ENCODE assay signal across 18 cellular contexts in the genomic region with DNA sequence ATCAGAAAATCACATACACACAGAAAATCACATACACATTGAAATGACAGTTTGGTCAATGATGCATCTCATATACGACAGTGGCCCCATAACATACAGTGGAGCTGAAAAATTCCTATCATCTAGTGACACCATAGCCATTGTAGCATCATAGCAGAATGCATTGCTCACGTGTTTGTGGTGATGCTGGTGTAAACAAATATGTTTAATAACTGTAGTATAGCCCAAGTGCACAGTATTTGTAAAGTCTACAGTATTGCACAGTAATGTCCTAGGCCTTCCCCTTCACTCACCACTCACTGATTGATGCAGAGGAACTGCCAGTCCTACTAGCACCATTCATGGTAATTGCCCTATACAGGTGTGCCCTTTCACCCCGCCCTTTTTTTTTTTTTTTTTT. TPM values are rescaled to one million over a fixed set of nuclear protein-coding genes. Genes with fewer than 3 reads are reported as not detected.
DNase-seq lines count a peak whose midpoint lies in the region; ATAC-seq, FAIRE-seq and TF ChIP-seq lines count a peak whose summit lies in the region.
"Had no signal": no experiment of that assay in that cellular context is flagged by ENCODE, and none has a peak within 500 bp of the region (broad histone marks: within the 10 kb centered on the region; RNA-seq: fewer than 3 reads in every experiment).

No MANE protein-coding gene starts in this region.

- in situ Hi-C loops in IMR-90 (cut with MboI; ENCODE audit: low sequenced_read_pairs) (no loop called here), HAP-1 (cut with MboI; ENCODE audit: low sequenced_read_pairs) (no loop called here)

- H3K27ac Mint-ChIP-seq in activated T-cell treated with anti-CD3 and anti-CD28 coated beads, Interleukin-2, amount 50 U/mL, for 72 hours: no peak overlapping the region
- H3K27ac Mint-ChIP-seq in activated T-helper 17 cell treated with anti-CD3 and anti-CD28 coated beads, Interleukin-2, amount 50 U/mL, for 72 hours: no peak overlapping the region
- H3K27ac Mint-ChIP-seq in stimulated activated effector memory CD8-positive, alpha-beta T cell treated with anti-CD3 and anti-CD28 coated beads, Interleukin-12 subunit alpha, Interleukin-12 subunit beta, amount 100 ng/mL, for 72 hours: no peak overlapping the region
- H3K27ac Mint-ChIP-seq: CD4-positive, alpha-beta memory T cell had no signal

- no CpG with 5 or more reads among the region's 3 CpGs for WGBS in IMR-90 (ENCODE audit: extremely low coverage in 2 of 2, insufficient read length in 1 of 2), 2 experiments

- no peak overlapping the region for H3K4me2 ChIP-seq in IMR-90 (ENCODE audit: low read depth, low read length)

- H3K4me1 ChIP-seq in IMR-90 (ENCODE audit: control insufficient read depth, insufficient read depth, low read length): peaks cover 2% of the 10 kb centered on the region; the same call in 1 of the 2 replicates
- H3K4me1 ChIP-seq in kidney (ENCODE audit: control insufficient read depth in 1 of 2, insufficient read depth in 1 of 2, low read depth in 1 of 2, low read length in 2 of 2): no peaks in the 10 kb centered on the region
- no peaks in the 10 kb centered on the region for H3K4me1 ChIP-seq in HAP-1

- CTCF ChIA-PET in IMR-90 (lab: Yijun Ruan, JAX): no interaction called here

- H3K27ac ChIP-seq in IMR-90 (ENCODE audit: insufficient read depth, low read length): no peak overlapping the region
- H3K27ac ChIP-seq in kidney (ENCODE audit: low read depth in 2 of 2, low read length in 2 of 2): no peak overlapping the region

- H3K36me3 Mint-ChIP-seq in activated T-cell treated with anti-CD3 and anti-CD28 coated beads, Interleukin-2, amount 50 U/mL, for 72 hours (ENCODE audit: insufficient read depth in 2 of 2): peaks cover 7 to 11% of the 10 kb centered on the region in 2 donors
- H3K36me3 Mint-ChIP-seq in activated T-cell treated with anti-CD3 and anti-CD28 coated beads, Interleukin-2, amount 50 U/mL, for 4 hours (ENCODE audit: insufficient read depth): no peaks in the 10 kb centered on the region
- H3K36me3 Mint-ChIP-seq in activated T-helper 17 cell treated with anti-CD3 and anti-CD28 coated beads, Interleukin-2, amount 50 U/mL, for 72 hours (ENCODE audit: low read depth): no peaks in the 10 kb centered on the region
- no peaks in the 10 kb centered on the region for H3K36me3 Mint-ChIP-seq in stimulated activated effector memory CD8-positive, alpha-beta T cell treated with anti-CD3 and anti-CD28 coated beads, Interleukin-12 subunit alpha, Interleukin-12 subunit beta, amount 100 ng/mL, for 72 hours
- H3K36me3 Mint-ChIP-seq: CD4-positive, alpha-beta memory T cell had no signal

- H3K36me3 ChIP-seq in IMR-90 (ENCODE audit: control insufficient read depth, insufficient read depth, low read length) (no peaks in the 10 kb centered on the region), kidney (ENCODE audit: control insufficient read depth in 1 of 2, insufficient read depth in 2 of 2, low read length in 2 of 2) (no peaks in the 10 kb centered on the region), HAP-1 (replicated peaks) (no peaks in the 10 kb centered on the region)

- H2BK5ac ChIP-seq in IMR-90 (ENCODE audit: low read depth, low read length, poor library complexity, severe bottlenecking): no peak overlapping the region

- peak overlapping the region; percentile 84; the same call in 1 of the 2 replicates for H2AK5ac ChIP-seq in IMR-90 (ENCODE audit: low read depth, low read length)

- no TSS peak for BruUV-seq in IMR-90 (replicated peaks; lab: Mats Ljungman, UMichigan)

- no peaks in the 10 kb centered on the region for H4K20me1 ChIP-seq in IMR-90 (ENCODE audit: insufficient read depth, low read length)

- H3K56ac ChIP-seq in IMR-90 (ENCODE audit: extremely low read depth, insufficient read depth, low read length): no peak overlapping the region

- H3K79me1 ChIP-seq in IMR-90 (ENCODE audit: low read depth in 1 of 2, low read length in 2 of 2): no peaks in the 10 kb centered on the region

- H3K9me3 Mint-ChIP-seq in activated T-cell treated with anti-CD3 and anti-CD28 coated beads, Interleukin-2, amount 50 U/mL, for 72 hours: peaks cover 6% of the 10 kb centered on the region in 2 donors
- peaks cover 5% of the 10 kb centered on the region for H3K9me3 Mint-ChIP-seq in activated T-cell treated with anti-CD3 and anti-CD28 coated beads, Interleukin-2, amount 50 U/mL, for 4 hours
- H3K9me3 Mint-ChIP-seq in activated T-helper 17 cell treated with anti-CD3 and anti-CD28 coated beads, Interleukin-2, amount 50 U/mL, for 72 hours: peaks cover under 1% of the 10 kb centered on the region
- peaks cover 3% of the 10 kb centered on the region for H3K9me3 Mint-ChIP-seq in stimulated activated effector memory CD8-positive, alpha-beta T cell treated with anti-CD3 and anti-CD28 coated beads, Interleukin-12 subunit alpha, Interleukin-12 subunit beta, amount 100 ng/mL, for 72 hours

- H3K4ac ChIP-seq in IMR-90 (ENCODE audit: low read depth, low read length): no peak overlapping the region

- H2AFZ ChIP-seq in IMR-90 (replicated peaks; ENCODE audit: low read length, poor library complexity): no peak overlapping the region

- H2BK15ac ChIP-seq in IMR-90 (ENCODE audit: low read depth, low read length): no peak overlapping the region

- TF ChIP-seq RAD21 in IMR-90 (IDR thresholded peaks at IDR 0.05; ENCODE audit: low read length): no peak

- H3K9me1 ChIP-seq in IMR-90 (ENCODE audit: insufficient read depth, low read length): peaks cover 4% of the 10 kb centered on the region; the same call in 1 of the 2 replicates

- H3K9ac ChIP-seq in IMR-90 (ENCODE audit: low read depth, low read length): no peak overlapping the region
- no peak overlapping the region for H3K9ac ChIP-seq in kidney (ENCODE audit: low read length in 2 of 2)

- H3K27me3 ChIP-seq in IMR-90 (ENCODE audit: control insufficient read depth, insufficient read depth, low read length): no peaks in the 10 kb centered on the region
- no peaks in the 10 kb centered on the region for H3K27me3 ChIP-seq in HAP-1 (ENCODE audit: low read depth)

- no peak overlapping the region for H4K8ac ChIP-seq in IMR-90 (ENCODE audit: low read depth in 2 of 2, low read length in 2 of 2)

- no peak for DNase-seq in activated T-cell treated with anti-CD3 and anti-CD28 coated beads, Interleukin-2, amount 50 U/mL, for 72 hours
- DNase-seq in activated T-cell treated with anti-CD3 and anti-CD28 coated beads, Interleukin-2, amount 50 U/mL, for 4 hours: no peak
- DNase-seq in IMR-90 (peak; percentile 7), kidney (no peak), HAP-1 (ENCODE audit: low spot score in 2 of 2) (no peak)
- no peak for DNase-seq in stimulated activated effector memory CD8-positive, alpha-beta T cell treated with anti-CD3 and anti-CD28 coated beads, Interleukin-12 subunit alpha, Interleukin-12 subunit beta, amount 100 ng/mL, for 72 hours (ENCODE audit: low spot score in 2 of 2)
- DNase-seq: C1 segment of cervical spinal cord; Calu3; CD4-positive, alpha-beta memory T cell; COR-L47; DMS53; DMS79 treated with DMSO at 0.1 percent for 48 hours; GOT3; HCEC 1CT had no signal

- dilution Hi-C loops in IMR-90 (cut with HindIII; ENCODE audit: low sequenced_read_pairs, unreplicated experiment): no loop called here

- peak overlapping the region; percentile 73; the same call in 1 of the 2 replicates for H2BK20ac ChIP-seq in IMR-90 (ENCODE audit: low read depth, low read length)

- intact Hi-C loops in IMR-90 (cut with micrococcal nuclease): no loop called here
- intact Hi-C loops in kidney (cut with DNase I): no loop called here

- no peak overlapping the region for H4K91ac ChIP-seq in IMR-90 (ENCODE audit: insufficient read depth, low read depth, low read length)

- POLR2A ChIA-PET in IMR-90 (lab: Charles Lee; ENCODE audit: unreplicated experiment): no interaction called here

- H3K27me3 Mint-ChIP-seq in activated T-cell treated with anti-CD3 and anti-CD28 coated beads, Interleukin-2, amount 50 U/mL, for 72 hours (ENCODE audit: low read depth): no peaks in the 10 kb centered on the region
- H3K27me3 Mint-ChIP-seq in activated T-cell treated with anti-CD3 and anti-CD28 coated beads, Interleukin-2, amount 50 U/mL, for 4 hours (ENCODE audit: low read depth): no peaks in the 10 kb centered on the region
- no peaks in the 10 kb centered on the region for H3K27me3 Mint-ChIP-seq in activated T-helper 17 cell treated with anti-CD3 and anti-CD28 coated beads, Interleukin-2, amount 50 U/mL, for 72 hours
- H3K27me3 Mint-ChIP-seq: CD4-positive, alpha-beta memory T cell had no signal

- H3K4me3 ChIP-seq in IMR-90 (ENCODE audit: insufficient read depth, low read depth, low read length) (no peak overlapping the region), kidney (ENCODE audit: low read length in 2 of 2) (no peak overlapping the region), HAP-1 (no peak overlapping the region)

- peak overlapping the region; percentile 16; the same call in 1 of the 2 replicates for H2BK120ac ChIP-seq in IMR-90 (ENCODE audit: low read depth, low read length)

- no peak for TF ChIP-seq CTCF in IMR-90 (conservative IDR thresholded peaks at IDR 0.05; ENCODE audit: low read depth, low read length)
- TF ChIP-seq CTCF in kidney (IDR thresholded peaks at IDR 0.05; ENCODE audit: borderline replicate concordance, extremely low read depth, insufficient read depth): no peak

- no peak for FAIRE-seq in kidney (lab: Jason Lieb, UNC)
- FAIRE-seq: G401.6, GM12892, H54 had no signal

- ATAC-seq in activated T-cell treated with anti-CD3 and anti-CD28 coated beads, Interleukin-2, amount 50 U/mL, for 72 hours (replicated peaks in 1 of 2): peak; percentile 18 to 47
- no peak for ATAC-seq in activated T-cell treated with anti-CD3 and anti-CD28 coated beads, Interleukin-2, amount 50 U/mL, for 4 hours
- ATAC-seq in IMR-90 (ENCODE audit: low read depth): peak; percentile 27
- ATAC-seq in activated T-helper 17 cell treated with anti-CD3 and anti-CD28 coated beads, Interleukin-2, amount 50 U/mL, for 72 hours (replicated peaks): peak; percentile 7
- peak; percentile 19 for ATAC-seq in stimulated activated effector memory CD8-positive, alpha-beta T cell treated with anti-CD3 and anti-CD28 coated beads, Interleukin-12 subunit alpha, Interleukin-12 subunit beta, amount 100 ng/mL, for 72 hours

- no peak overlapping the region for H2AK9ac ChIP-seq in IMR-90 (replicated peaks; ENCODE audit: low read depth, low read length, poor library complexity)

- TF ChIP-seq POLR2A in IMR-90 (IDR thresholded peaks at IDR 0.05; ENCODE audit: low read depth, low read length): no peak

- H3K4me3 Mint-ChIP-seq in activated T-cell treated with anti-CD3 and anti-CD28 coated beads, Interleukin-2, amount 50 U/mL, for 72 hours: no peak overlapping the region
- no peak overlapping the region for H3K4me3 Mint-ChIP-seq in activated T-cell treated with anti-CD3 and anti-CD28 coated beads, Interleukin-2, amount 50 U/mL, for 4 hours
- H3K4me3 Mint-ChIP-seq in activated T-helper 17 cell treated with anti-CD3 and anti-CD28 coated beads, Interleukin-2, amount 50 U/mL, for 72 hours: no peak overlapping the region
- no peak overlapping the region for H3K4me3 Mint-ChIP-seq in stimulated activated effector memory CD8-positive, alpha-beta T cell treated with anti-CD3 and anti-CD28 coated beads, Interleukin-12 subunit alpha, Interleukin-12 subunit beta, amount 100 ng/mL, for 72 hours
- H3K4me3 Mint-ChIP-seq: CD4-positive, alpha-beta memory T cell had no signal

- H3K23ac ChIP-seq in IMR-90 (ENCODE audit: low read depth, low read length): peak overlapping the region; percentile 12; the same call in 1 of the 2 replicates

- H3K18ac ChIP-seq in IMR-90 (ENCODE audit: low read depth, low read length): no peak overlapping the region

- H3K4me1 Mint-ChIP-seq in activated T-cell treated with anti-CD3 and anti-CD28 coated beads, Interleukin-2, amount 50 U/mL, for 72 hours (ENCODE audit: low read depth): peaks cover 52% of the 10 kb centered on the region
- H3K4me1 Mint-ChIP-seq in activated T-cell treated with anti-CD3 and anti-CD28 coated beads, Interleukin-2, amount 50 U/mL, for 4 hours (ENCODE audit: low read depth): peaks cover 13% of the 10 kb centered on the region
- peaks cover 11% of the 10 kb centered on the region for H3K4me1 Mint-ChIP-seq in activated T-helper 17 cell treated with anti-CD3 and anti-CD28 coated beads, Interleukin-2, amount 50 U/mL, for 72 hours
- peaks cover 17% of the 10 kb centered on the region for H3K4me1 Mint-ChIP-seq in stimulated activated effector memory CD8-positive, alpha-beta T cell treated with anti-CD3 and anti-CD28 coated beads, Interleukin-12 subunit alpha, Interleukin-12 subunit beta, amount 100 ng/mL, for 72 hours
- H3K4me1 Mint-ChIP-seq: CD4-positive, alpha-beta memory T cell had no signal

- peaks cover 3% of the 10 kb centered on the region; the same call in 1 of the 2 replicates for H3K9me3 ChIP-seq in IMR-90 (ENCODE audit: control insufficient read depth, insufficient read depth, low read length)
- peaks cover 0 to 2% of the 10 kb centered on the region in 2 donors for H3K9me3 ChIP-seq in kidney (ENCODE audit: control insufficient read depth in 1 of 2, low read length in 2 of 2)
- no peaks in the 10 kb centered on the region for H3K9me3 ChIP-seq in HAP-1

- H3K14ac ChIP-seq in IMR-90 (replicated peaks; ENCODE audit: low read depth, low read length): no peak overlapping the region

- H4K5ac ChIP-seq in IMR-90 (ENCODE audit: low read depth, low read length): no peak overlapping the region

RNA-seq across cellular contexts. Expression of gene RUNX1, which starts 30.1 kb away (rescaled TPM):
- total RNA-seq in activated T-cell treated with anti-CD3 and anti-CD28 coated beads, Interleukin-2, amount 50 U/mL, for 72 hours: 10 to 100 TPM; 36.6 to 56.2 TPM
- 100 to 1,000 TPM in 1 of 3 donors, 10 to 100 TPM in 2; 91.6 to 116 (median 99.9) TPM for total RNA-seq in activated T-cell treated with anti-CD3 and anti-CD28 coated beads, Interleukin-2, amount 50 U/mL, for 4 hours
- total RNA-seq in IMR-90 (2012; rRNA removed): 16.7 and 56.5 TPM in 2 replicates
- 34.5 and 45.0 TPM in 2 replicates for polyA plus RNA-seq in IMR-90 (2012; rRNA removed)
- polyA plus RNA-seq in IMR-90 (2012; cell fraction: cytosol; rRNA removed): 33.2 and 58.6 TPM in 2 replicates
- 85.5 and 137 TPM in 2 replicates for polyA plus RNA-seq in IMR-90 (2012; cell fraction: nucleus; rRNA removed; ENCODE audit: low replicate concordance)
- 100 to 1,000 TPM; 112 to 136 TPM for total RNA-seq in activated T-helper 17 cell treated with anti-CD3 and anti-CD28 coated beads, Interleukin-2, amount 50 U/mL, for 72 hours
- 58.0 TPM for total RNA-seq in kidney
- polyA plus RNA-seq in kidney (ENCODE audit: insufficient read depth, low read depth, low replicate concordance): 1.3 TPM

Comparison
In these comparisons a context has a peak if more than half of its experiments do, and no peak if none do; other contexts are left out.
1. ATAC-seq: peak in activated T-cell treated with anti-CD3 and anti-CD28 coated beads, Interleukin-2, amount 50 U/mL, for 72 hours (2 of 2), IMR-90 (single experiment), activated T-helper 17 cell treated with anti-CD3 and anti-CD28 coated beads, Interleukin-2, amount 50 U/mL, for 72 hours (single experiment) and stimulated activated effector memory CD8-positive, alpha-beta T cell treated with anti-CD3 and anti-CD28 coated beads, Interleukin-12 subunit alpha, Interleukin-12 subunit beta, amount 100 ng/mL, for 72 hours (single experiment); none in activated T-cell treated with anti-CD3 and anti-CD28 coated beads, Interleukin-2, amount 50 U/mL, for 4 hours (0 of 2).